Comparison of ENCODE assay signal across 1 cellular context in the genomic region with DNA sequence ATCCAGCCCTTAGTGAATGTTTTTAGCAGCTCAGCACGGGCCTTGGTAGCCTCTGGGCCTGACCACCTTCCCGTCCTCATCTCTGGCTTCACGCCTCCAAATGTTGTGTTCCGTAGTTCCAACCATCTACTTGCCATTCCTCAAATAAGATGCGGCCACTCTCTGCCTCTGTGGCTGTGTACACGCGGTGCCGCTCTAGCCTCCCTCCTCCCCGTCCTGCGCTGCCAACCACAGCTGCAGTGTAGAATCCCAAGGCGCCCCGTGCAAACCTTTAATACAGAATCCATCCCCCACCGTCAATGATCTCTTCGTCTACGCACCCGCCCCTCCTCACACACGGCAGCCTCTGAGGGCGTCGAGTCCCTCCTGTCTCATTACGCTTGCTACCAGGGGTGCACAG.
TF ChIP-seq lines count a peak whose summit lies in the region.

No MANE protein-coding gene starts in this region.

TF ChIP-seq in HepG2, 621 proteins besides CTCF, POLR2A, EP300 and RAD21 (continued from another document):
- TF ChIP-seq, protein P1, sequence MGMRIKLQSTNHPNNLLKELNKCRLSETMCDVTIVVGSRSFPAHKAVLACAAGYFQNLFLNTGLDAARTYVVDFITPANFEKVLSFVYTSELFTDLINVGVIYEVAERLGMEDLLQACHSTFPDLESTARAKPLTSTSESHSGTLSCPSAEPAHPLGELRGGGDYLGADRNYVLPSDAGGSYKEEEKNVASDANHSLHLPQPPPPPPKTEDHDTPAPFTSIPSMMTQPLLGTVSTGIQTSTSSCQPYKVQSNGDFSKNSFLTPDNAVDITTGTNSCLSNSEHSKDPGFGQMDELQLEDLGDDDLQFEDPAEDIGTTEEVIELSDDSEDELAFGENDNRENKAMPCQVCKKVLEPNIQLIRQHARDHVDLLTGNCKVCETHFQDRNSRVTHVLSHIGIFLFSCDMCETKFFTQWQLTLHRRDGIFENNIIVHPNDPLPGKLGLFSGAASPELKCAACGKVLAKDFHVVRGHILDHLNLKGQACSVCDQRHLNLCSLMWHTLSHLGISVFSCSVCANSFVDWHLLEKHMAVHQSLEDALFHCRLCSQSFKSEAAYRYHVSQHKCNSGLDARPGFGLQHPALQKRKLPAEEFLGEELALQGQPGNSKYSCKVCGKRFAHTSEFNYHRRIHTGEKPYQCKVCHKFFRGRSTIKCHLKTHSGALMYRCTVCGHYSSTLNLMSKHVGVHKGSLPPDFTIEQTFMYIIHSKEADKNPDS (CRISPR knock-in tag; IDR thresholded peaks at IDR 0.05): no peak
